Comparison of ENCODE assay signal across 17 cellular contexts in genomic region chr4:17718471-17718870, GRCh38.
"Had no signal": no experiment of that assay in that cellular context is flagged by ENCODE, and none has a peak within 500 bp of the region (broad histone marks: within the 10 kb centered on the region; RNA-seq: fewer than 3 reads in every experiment).

No MANE protein-coding gene starts in this region.

- FAIRE-seq: K562, RCC 7860 had no signal

- ATAC-seq: activated CD8-positive, alpha-beta T cell treated with anti-CD3 and anti-CD28 coated beads, Interleukin-2, amount 10 ng/mL, durations not matched to agents 7 days and 5 days; K562; WTC11 had no signal

- DNase-seq: activated CD4-positive, alpha-beta T cell treated with anti-CD3 and anti-CD28 coated beads for 48 hours; activated CD4-positive, alpha-beta T cell treated with anti-CD3 and anti-CD28 coated beads, Interleukin-2, amount 50 U/mL, for 4 hours; activated CD4-positive, CD25-positive, alpha-beta regulatory T cell treated with anti-CD3 and anti-CD28 coated beads, Interleukin-2, amount 50 U/mL, for 72 hours; activated CD8-positive, alpha-beta T cell treated with anti-CD3 and anti-CD28 coated beads, Interleukin-2, amount 10 ng/mL, durations not matched to agents 7 days and 5 days; activated gamma-delta T cell treated with Interleukin-2 at 50 U/mL for 16 hours; activated naive CD4-positive, alpha-beta T cell treated with anti-CD3 and anti-CD28 coated beads, Interleukin-2, amount 10 ng/mL, durations not matched to agents 7 days and 5 days; activated naive CD8-positive, alpha-beta T cell treated with anti-CD3 and anti-CD28 coated beads for 36 hours; activated T-cell treated with anti-CD3 and anti-CD28 coated beads, Interleukin-2, amount 50 U/mL, for 24 hours; Karpas-422; NCI-H146; NCI-H187 treated with DMSO at 0.1 percent for 48 hours; NCI-H2081 treated with DMSO at 0.1 percent for 48 hours; NCI-H446; SHP77 had no signal

- H3K4me3 ChIP-seq: K562 had no signal
